In genomic region chr9:128723352-128723865, GRCh38 we compare ENCODE assay signal across 8 cellular contexts. TPM values are rescaled to one million over a fixed set of nuclear protein-coding genes. Genes with fewer than 3 reads are reported as not detected.
A peak's percentile ranks its signal among the peaks of the same experiment; 100 is the strongest.
DNase-seq lines count a peak whose midpoint lies in the region; ATAC-seq, FAIRE-seq and TF ChIP-seq lines count a peak whose summit lies in the region.

No MANE protein-coding gene starts in this region.

- H3K36me3 Mint-ChIP-seq in activated naive CD4-positive, alpha-beta T cell treated with anti-CD3 and anti-CD28 coated beads, Interleukin-2, amount 10 ng/mL, durations not matched to agents 7 days and 5 days = peaks cover 33% of the 10 kb centered on the region

- peak overlapping the region; percentile 76 for H3K4me3 ChIP-seq in astrocyte of the cerebellum (ENCODE audit: low read depth, low read length)
- H3K4me3 ChIP-seq in lower leg skin (ENCODE audit: low read depth, poor library complexity, severe bottlenecking) = peak overlapping the region; percentile 37
- peak overlapping the region; percentile 87 for H3K4me3 ChIP-seq in upper lobe of right lung

- FAIRE-seq in urothelium cell line (lab: Jason Lieb, UNC) = no peak

- intact Hi-C loops in lower leg skin (cut with DNase I; ENCODE audit: low total_unique reads) = no loop called here
- intact Hi-C loops in upper lobe of right lung (cut with DNase I) = no loop called here

- no peaks in the 10 kb centered on the region for H3K9me3 Mint-ChIP-seq in activated naive CD4-positive, alpha-beta T cell treated with anti-CD3 and anti-CD28 coated beads, Interleukin-2, amount 10 ng/mL, durations not matched to agents 7 days and 5 days

- peaks cover 4% of the 10 kb centered on the region for H3K36me3 ChIP-seq in upper lobe of right lung

- DNase-seq in activated naive CD4-positive, alpha-beta T cell treated with anti-CD3 and anti-CD28 coated beads, Interleukin-2, amount 10 ng/mL, durations not matched to agents 7 days and 5 days = no peak
- no peak for DNase-seq in activated naive CD4-positive, alpha-beta T cell treated with Interleukin-2 at 50 U/mL for 16 hours
- DNase-seq in astrocyte of the cerebellum (ENCODE audit: low read depth) (no peak), lower leg skin (ENCODE audit: low spot score in 2 of 2) (no peak), upper lobe of right lung (no peak), urothelium cell line (ENCODE audit: low spot score) (no peak), retina (no peak)
- no peak for DNase-seq in effector CD4-positive, alpha-beta T cell

- no peaks in the 10 kb centered on the region for H3K27me3 Mint-ChIP-seq in activated naive CD4-positive, alpha-beta T cell treated with anti-CD3 and anti-CD28 coated beads, Interleukin-2, amount 10 ng/mL, durations not matched to agents 7 days and 5 days

- in situ Hi-C loops in astrocyte of the cerebellum (cut with HindIII; ENCODE audit: low sequenced_read_pairs) = no loop called here

- no peaks in the 10 kb centered on the region for H3K4me1 ChIP-seq in upper lobe of right lung

- no peak for ATAC-seq in upper lobe of right lung

- H3K27ac Mint-ChIP-seq in activated naive CD4-positive, alpha-beta T cell treated with anti-CD3 and anti-CD28 coated beads, Interleukin-2, amount 10 ng/mL, durations not matched to agents 7 days and 5 days = peak overlapping the region; percentile 94

- CTCF ChIA-PET in activated naive CD4-positive, alpha-beta T cell treated with anti-CD3 and anti-CD28 coated beads, Interleukin-2, amount 10 ng/mL, durations not matched to agents 7 days and 5 days (lab: Charles Lee) = interaction anchor here (1.1 kb wide), 1 partner anchor 90 kb away, joined by 3 read pairs; no protein-coding TSS in a partner anchor

- no peaks in the 10 kb centered on the region for H3K27me3 ChIP-seq in upper lobe of right lung

- no peak for TF ChIP-seq CTCF in astrocyte of the cerebellum (IDR thresholded peaks at IDR 0.05; ENCODE audit: low read depth, low read length, missing control alignments)
- no peak for TF ChIP-seq CTCF in lower leg skin (IDR thresholded peaks at IDR 0.05)
- TF ChIP-seq CTCF in upper lobe of right lung (IDR thresholded peaks at IDR 0.05) = no peak

- H3K4me3 Mint-ChIP-seq in activated naive CD4-positive, alpha-beta T cell treated with anti-CD3 and anti-CD28 coated beads, Interleukin-2, amount 10 ng/mL, durations not matched to agents 7 days and 5 days = peak overlapping the region; percentile 96

- 34 to 35% methylated on average over 7 of the region's 7 CpGs for WGBS in lower leg skin, 2 donors

- no peaks in the 10 kb centered on the region for H3K9me3 ChIP-seq in upper lobe of right lung

- TF ChIP-seq POLR2A in lower leg skin (IDR thresholded peaks at IDR 0.05) = no peak

- H3K27ac ChIP-seq in upper lobe of right lung = peak overlapping the region; percentile 82

- peaks cover 59% of the 10 kb centered on the region for H3K4me1 Mint-ChIP-seq in activated naive CD4-positive, alpha-beta T cell treated with anti-CD3 and anti-CD28 coated beads, Interleukin-2, amount 10 ng/mL, durations not matched to agents 7 days and 5 days

RNA-seq across cellular contexts. Expression of gene ZDHHC12, which starts 0.5 kb away (rescaled TPM):
- total RNA-seq in lower leg skin (10 to 100 TPM; 68.3 to 95.7 (median 84.1) TPM), upper lobe of right lung (28.2 TPM)

RNA-seq across cellular contexts. Expression of gene PKN3, which starts 21.1 kb away (rescaled TPM):
- total RNA-seq in lower leg skin = 1 to 10 TPM; 2.4 to 8.4 (median 4.1) TPM
- 13.4 TPM for total RNA-seq in upper lobe of right lung

RNA-seq across cellular contexts. Expression of gene SET, which starts 34.4 kb away (rescaled TPM):
- 100 to 1,000 TPM; 135 to 220 (median 178) TPM for total RNA-seq in lower leg skin
- total RNA-seq in upper lobe of right lung = 227 TPM

RNA-seq across cellular contexts. Expression of gene ZER1, which starts 48.3 kb away (rescaled TPM):
- total RNA-seq in lower leg skin (100 to 1,000 TPM in 1 of 4 donors, 10 to 100 TPM in 3; 66.5 to 104 (median 73.2) TPM), upper lobe of right lung (32.0 TPM)

Comparison
In these comparisons a context has a peak if more than half of its experiments do, and no peak if none do; other contexts are left out.
1. H3K4me3 ChIP-seq: peak in every context shown above with its lines; median percentile 87 in upper lobe of right lung; 76 in astrocyte of the cerebellum; 37 in lower leg skin.